9 cellular contexts compared by ENCODE assay signal in the genomic region with DNA sequence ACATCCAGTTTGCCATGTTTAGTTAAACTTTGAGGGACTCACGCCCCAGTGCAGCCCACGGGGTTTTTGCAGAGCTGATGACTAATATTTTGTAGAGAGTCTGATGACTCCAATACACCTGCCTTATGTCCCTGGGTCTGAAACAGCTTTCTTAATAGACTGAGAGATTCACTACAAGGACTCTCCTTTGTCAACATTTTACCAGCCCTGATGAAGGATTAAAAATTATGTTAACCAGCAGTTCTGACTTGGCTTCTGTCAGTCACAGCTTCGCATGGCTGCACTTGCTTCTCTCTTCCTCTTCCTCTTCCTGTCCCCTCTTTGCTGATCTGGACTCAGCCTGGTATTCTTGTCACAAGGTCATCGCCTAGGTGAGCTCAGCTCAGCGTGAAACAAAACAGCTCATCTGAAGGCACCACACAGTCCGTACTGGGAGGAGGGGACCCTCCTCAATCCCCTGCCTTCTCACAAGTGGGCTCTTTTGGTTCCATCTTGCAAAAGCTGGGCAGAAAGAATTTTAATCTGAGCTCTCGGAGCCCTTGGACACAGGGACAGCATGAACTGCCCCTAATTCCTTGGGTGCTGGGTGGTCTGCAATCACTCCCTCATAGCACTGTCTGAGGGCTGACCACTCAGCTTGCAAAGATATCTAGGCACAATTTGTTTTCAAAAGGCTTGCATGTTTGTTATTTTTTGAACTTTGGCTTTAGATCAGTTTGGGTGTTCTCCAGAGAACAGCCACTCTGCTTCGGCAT. TPM values are rescaled to one million over a fixed set of nuclear protein-coding genes. Genes with fewer than 3 reads are reported as not detected.
DNase-seq lines count a peak whose midpoint lies in the region; ATAC-seq and TF ChIP-seq lines count a peak whose summit lies in the region.
"Had no signal": no experiment of that assay in that cellular context is flagged by ENCODE, and none has a peak within 500 bp of the region (broad histone marks: within the 10 kb centered on the region; RNA-seq: fewer than 3 reads in every experiment).

No MANE protein-coding gene starts in this region.

- no peaks in the 10 kb centered on the region for H3K36me3 Mint-ChIP-seq in activated T-cell treated with anti-CD3 and anti-CD28 coated beads, Interleukin-2, amount 50 U/mL, for 4 hours (ENCODE audit: insufficient read depth)
- no peaks in the 10 kb centered on the region for H3K36me3 Mint-ChIP-seq in nephron (ENCODE audit: low read depth)

- H3K4me1 Mint-ChIP-seq in activated T-cell treated with anti-CD3 and anti-CD28 coated beads, Interleukin-2, amount 50 U/mL, for 4 hours (ENCODE audit: low read depth) = peaks cover 57% of the 10 kb centered on the region
- H3K4me1 Mint-ChIP-seq in nephron = peaks cover 34% of the 10 kb centered on the region

- TF ChIP-seq CTCF in nephron (IDR thresholded peaks at IDR 0.05; ENCODE audit: unreplicated experiment in 3 of 3) = no peak

- no peak overlapping the region for H3K4me3 Mint-ChIP-seq in activated T-cell treated with anti-CD3 and anti-CD28 coated beads, Interleukin-2, amount 50 U/mL, for 4 hours
- H3K4me3 Mint-ChIP-seq in nephron = peak overlapping the region in 1 of 3 experiments; percentile 1

- in situ Hi-C loops in Caki2 (cut with HindIII; ENCODE audit: low pct_unique_long_range_greater_than_20kb, low sequenced_read_pairs) = no loop called here

- peak overlapping the region; percentile 43 to 91 (median 57) for H3K27ac Mint-ChIP-seq in nephron

- intact Hi-C loops in posterior vena cava (cut with DNase I) = loop anchor here in 1 of 2 donors (1.0 kb wide), 1 partner anchor 19 kb away; no protein-coding TSS in a partner anchor

- ATAC-seq in GM19324 (IDR thresholded peaks at IDR 0.05; ENCODE audit: low FRiP score, unreplicated experiment) = peak; percentile 65
- peak; percentile 69 for ATAC-seq in HG03342 (IDR thresholded peaks at IDR 0.05; ENCODE audit: unreplicated experiment)
- ATAC-seq in activated T-cell treated with anti-CD3 and anti-CD28 coated beads, Interleukin-2, amount 50 U/mL, for 4 hours = peak; percentile 56 to 61

- H3K9me3 Mint-ChIP-seq in activated T-cell treated with anti-CD3 and anti-CD28 coated beads, Interleukin-2, amount 50 U/mL, for 4 hours = no peaks in the 10 kb centered on the region
- no peaks in the 10 kb centered on the region for H3K9me3 Mint-ChIP-seq in nephron

- H3K27me3 Mint-ChIP-seq in activated T-cell treated with anti-CD3 and anti-CD28 coated beads, Interleukin-2, amount 50 U/mL, for 4 hours (ENCODE audit: low read depth) = no peaks in the 10 kb centered on the region
- peaks cover 21% of the 10 kb centered on the region for H3K27me3 Mint-ChIP-seq in nephron (ENCODE audit: low read depth)

- DNase-seq in Caki2 (ENCODE audit: low read depth) (peak; percentile 59), posterior vena cava (ENCODE audit: low spot score) (no peak), NCI-H226 (no peak), HPDE6-E6E7 (ENCODE audit: extremely low spot score) (no peak)
- peak; percentile 25 for DNase-seq in activated T-cell treated with anti-CD3 and anti-CD28 coated beads, Interleukin-2, amount 50 U/mL, for 4 hours

RNA-seq across cellular contexts. Expression of a gene that starts 38.1 kb away (rescaled TPM):
- total RNA-seq in Caki2 (2014; rRNA removed; shearing (Covaris generic); ENCODE audit: low replicate concordance) = not detected in 2 replicates
- total RNA-seq in activated T-cell treated with anti-CD3 and anti-CD28 coated beads, Interleukin-2, amount 50 U/mL, for 4 hours = 10 to 100 TPM in 1 of 3 donors, 1 to 10 TPM in 2; 4.3 to 10.8 (median 7.5) TPM
- total RNA-seq in posterior vena cava = under 1 TPM; 0.23 to 0.38 TPM
- total RNA-seq: cardiac muscle cell had no signal

Comparison
In these comparisons a context has a peak if more than half of its experiments do, and no peak if none do; other contexts are left out.
1. DNase-seq: peak in Caki2 (single experiment) and activated T-cell treated with anti-CD3 and anti-CD28 coated beads, Interleukin-2, amount 50 U/mL, for 4 hours (single experiment); none in posterior vena cava (single experiment), NCI-H226 (single experiment) and HPDE6-E6E7 (single experiment).
2. Peak in every context shown above with its lines, with median percentiles within 50 percentile points of each other: ATAC-seq.